In genomic region chr10:18886102-18886501, GRCh38 we compare ENCODE assay signal across 27 cellular contexts.
A peak's percentile ranks its signal among the peaks of the same experiment; 100 is the strongest.
DNase-seq lines count a peak whose midpoint lies in the region; ATAC-seq and TF ChIP-seq lines count a peak whose summit lies in the region.
"Had no signal": no experiment of that assay in that cellular context is flagged by ENCODE, and none has a peak within 500 bp of the region (broad histone marks: within the 10 kb centered on the region; RNA-seq: fewer than 3 reads in every experiment).

No MANE protein-coding gene starts in this region.

- H3K9me3 ChIP-seq in RWPE2 (ENCODE audit: severe bottlenecking), result no peaks in the 10 kb centered on the region
- peaks cover 1% of the 10 kb centered on the region for H3K9me3 ChIP-seq in aorta (ENCODE audit: control insufficient read depth, low read length)
- no peaks in the 10 kb centered on the region for H3K9me3 ChIP-seq in psoas muscle
- H3K9me3 ChIP-seq: colonic mucosa, heart left ventricle, upper lobe of left lung had no signal

- DNase-seq in HT1080 (ENCODE audit: low read depth) (peak; percentile 3), RWPE2 (ENCODE audit: low spot score) (no peak), fibroblast of pulmonary artery (ENCODE audit: low read depth) (peak; percentile 11), aorta (no peak), psoas muscle (no peak), NCI-H526 treated with DMSO at 0.1 percent for 48 hours (lab: John Stamatoyannopoulos, UW) (no peak)
- DNase-seq: activated CD4-positive, alpha-beta T cell treated with anti-CD3 and anti-CD28 coated beads, Interleukin-2, amount 10 ng/mL, durations not matched to agents 7 days and 5 days; activated T-cell treated with anti-CD3 and anti-CD28 coated beads, Interleukin-2, amount 50 U/mL, for 4 hours; AML-193; CD4-positive, alpha-beta T cell; colonic mucosa; effector CD8-positive, alpha-beta T cell; foreskin fibroblast; heart left ventricle; kidney glomerular epithelial cell; NCI-H2029 treated with DMSO at 0.1 percent for 48 hours; NCI-H446 treated with DMSO at 0.1 percent for 48 hours; right cardiac atrium; SHP77; stimulated activated CD4-positive, alpha-beta T cell treated with anti-CD3 and anti-CD28 coated beads, Interleukin-4, amount 100 ng/mL, for 1 hour; SW 1271; upper lobe of left lung had no signal

- intact Hi-C loops in aorta (cut with DNase I), result no loop called here
- intact Hi-C loops in psoas muscle (cut with DNase I), result no loop called here

- H3K27ac ChIP-seq in RWPE2 (ENCODE audit: poor library complexity, severe bottlenecking) (no peak overlapping the region), aorta (ENCODE audit: low read depth in 1 of 2, low read length in 2 of 2) (no peak overlapping the region), psoas muscle (no peak overlapping the region)
- H3K27ac ChIP-seq: colonic mucosa, epithelial cell of prostate, heart left ventricle, neural progenitor cell, upper lobe of left lung had no signal

- ATAC-seq in RWPE2 (ENCODE audit: low read depth), result peak; percentile 76
- no peak for ATAC-seq in aorta (ENCODE audit: low FRiP score)
- ATAC-seq in GM18517 (IDR thresholded peaks at IDR 0.05; ENCODE audit: unreplicated experiment), result no peak
- no peak for ATAC-seq in psoas muscle
- ATAC-seq: activated T-cell treated with anti-CD3 and anti-CD28 coated beads, Interleukin-2, amount 50 U/mL, for 4 hours; GM12878; heart left ventricle; right cardiac atrium; stimulated activated effector memory CD8-positive, alpha-beta T cell treated with anti-CD3 and anti-CD28 coated beads, Interleukin-12 subunit alpha, Interleukin-12 subunit beta, amount 100 ng/mL, for 72 hours had no signal

- 25% methylated on average over 7 of the region's 7 CpGs for WGBS in aorta, 2 donors
- 60 to 73% (median 72%) methylated on average over 7 of the region's 7 CpGs for WGBS in psoas muscle, 3 donors

- H3K4me1 ChIP-seq in RWPE2 (ENCODE audit: insufficient read depth, poor library complexity, severe bottlenecking), result no peaks in the 10 kb centered on the region
- H3K4me1 ChIP-seq in aorta (ENCODE audit: control insufficient read depth in 1 of 2, insufficient read depth in 2 of 2, low read length in 2 of 2), result no peaks in the 10 kb centered on the region
- H3K4me1 ChIP-seq in psoas muscle, result no peaks in the 10 kb centered on the region
- H3K4me1 ChIP-seq: colonic mucosa, heart left ventricle, neural progenitor cell, upper lobe of left lung had no signal

- H3K27me3 ChIP-seq in RWPE2 (ENCODE audit: insufficient read depth, poor library complexity, severe bottlenecking), result no peaks in the 10 kb centered on the region
- no peaks in the 10 kb centered on the region for H3K27me3 ChIP-seq in aorta (ENCODE audit: control insufficient read depth in 1 of 2, insufficient read depth in 2 of 2, low read length in 1 of 2)
- H3K27me3 ChIP-seq in psoas muscle (ENCODE audit: insufficient read depth in 3 of 3, low read length in 2 of 3), result no peaks in the 10 kb centered on the region
- H3K27me3 ChIP-seq: colonic mucosa, heart left ventricle, upper lobe of left lung had no signal

- H3K4me3 ChIP-seq in RWPE2 (ENCODE audit: severe bottlenecking) (no peak overlapping the region), fibroblast of pulmonary artery (replicated peaks; ENCODE audit: low read depth, low read length) (no peak overlapping the region), aorta (ENCODE audit: low read length in 2 of 2) (no peak overlapping the region), psoas muscle (no peak overlapping the region)
- H3K4me3 ChIP-seq: colonic mucosa, GM12878, heart left ventricle, neural progenitor cell, upper lobe of left lung had no signal

- TF ChIP-seq CTCF in RWPE2 (IDR thresholded peaks at IDR 0.05; ENCODE audit: poor library complexity, severe bottlenecking), result no peak
- no peak for TF ChIP-seq CTCF in fibroblast of pulmonary artery (IDR thresholded peaks at IDR 0.05; ENCODE audit: low read length, missing control alignments)
- no peak for TF ChIP-seq CTCF in psoas muscle (IDR thresholded peaks at IDR 0.05)

- H3K36me3 ChIP-seq in RWPE2 (ENCODE audit: low read depth), result no peaks in the 10 kb centered on the region
- H3K36me3 ChIP-seq in aorta (ENCODE audit: control insufficient read depth in 1 of 2, insufficient read depth in 2 of 2, low read length in 1 of 2), result no peaks in the 10 kb centered on the region
- no peaks in the 10 kb centered on the region for H3K36me3 ChIP-seq in psoas muscle (ENCODE audit: insufficient read depth in 1 of 2, low read depth in 1 of 2)
- H3K36me3 ChIP-seq: colonic mucosa, heart left ventricle, neural progenitor cell, upper lobe of left lung had no signal

Comparison
In these comparisons a context has a peak if more than half of its experiments do, and no peak if none do; other contexts are left out.
1. DNase-seq: peak in HT1080 (single experiment) and fibroblast of pulmonary artery (single experiment); none in RWPE2 (single experiment), aorta (0 of 2), psoas muscle (0 of 2) and NCI-H526 treated with DMSO at 0.1 percent for 48 hours (single experiment).